ENCODE assay signal across 30 cellular contexts in genomic region chr13:92735909-92736308, GRCh38.
"Had no signal": no experiment of that assay in that cellular context is flagged by ENCODE, and none has a peak within 500 bp of the region (broad histone marks: within the 10 kb centered on the region; RNA-seq: fewer than 3 reads in every experiment).

No MANE protein-coding gene starts in this region.

- H3K9me3 ChIP-seq: adrenal gland, body of pancreas, breast epithelium had no signal

- DNase-seq: activated effector memory CD4-positive, alpha-beta T cell treated with anti-CD3 and anti-CD28 coated beads, Interleukin-2, amount 50 U/mL, for 16 hours; activated effector memory CD4-positive, alpha-beta T cell treated with Interleukin-2 at 50 U/mL for 16 hours; activated gamma-delta T cell; activated gamma-delta T cell treated with Interleukin-2 at 50 U/mL for 16 hours; activated naive CD4-positive, alpha-beta T cell; activated naive CD4-positive, alpha-beta T cell treated with anti-CD3 and anti-CD28 coated beads for 36 hours; activated naive CD4-positive, alpha-beta T cell treated with anti-CD3 and anti-CD28 coated beads, Interleukin-2, amount 10 ng/mL, durations not matched to agents 7 days and 5 days; activated naive CD4-positive, alpha-beta T cell treated with anti-CD3 and anti-CD28 coated beads, Interleukin-2, amount 50 U/mL, for 16 hours; activated naive CD4-positive, alpha-beta T cell treated with Interleukin-2 at 50 U/mL for 16 hours; activated naive CD8-positive, alpha-beta T cell treated with anti-CD3 and anti-CD28 coated beads for 36 hours; activated naive CD8-positive, alpha-beta T cell treated with anti-CD3 and anti-CD28 coated beads, Interleukin-2, amount 10 ng/mL, durations not matched to agents 7 days and 5 days; activated naive CD8-positive, alpha-beta T cell treated with anti-CD3 and anti-CD28 coated beads, Interleukin-2, amount 50 U/mL, for 24 hours; activated T-cell treated with anti-CD3 and anti-CD28 coated beads, Interleukin-2, amount 50 U/mL, for 1 hour; activated T-cell treated with anti-CD3 and anti-CD28 coated beads, Interleukin-2, amount 50 U/mL, for 24 hours; activated T-cell treated with anti-CD3 and anti-CD28 coated beads, Interleukin-2, amount 50 U/mL, for 4 hours; activated T-cell treated with anti-CD3 and anti-CD28 coated beads, Interleukin-2, amount 50 U/mL, for 48 hours; activated T-cell treated with anti-CD3 and anti-CD28 coated beads, Interleukin-2, amount 50 U/mL, for 72 hours; adrenal gland; amniotic stem cell; amygdala; anterior cingulate cortex; aorta; body of pancreas; brain microvascular endothelial cell; caudate nucleus; central memory CD4-positive, alpha-beta T cell; cerebellar nuclear complex had no signal

- H3K4me3 ChIP-seq: adrenal gland, ascending aorta, body of pancreas, breast epithelium, cardiac muscle cell had no signal

- H3K36me3 ChIP-seq: adrenal gland, ascending aorta, brain microvascular endothelial cell, breast epithelium, cardiac muscle cell had no signal

- H3K4me1 ChIP-seq: adrenal gland, ascending aorta, body of pancreas, breast epithelium had no signal

- H3K27ac ChIP-seq: adrenal gland, ascending aorta, body of pancreas, brain microvascular endothelial cell, breast epithelium, cardiac muscle cell had no signal
